ENCODE assay signal across 11 cellular contexts in genomic region chr2:37090019-37090477, GRCh38. TPM values are rescaled to one million over a fixed set of nuclear protein-coding genes. Genes with fewer than 3 reads are reported as not detected.
A peak's percentile ranks its signal among the peaks of the same experiment; 100 is the strongest.
DNase-seq lines count a peak whose midpoint lies in the region; ATAC-seq and TF ChIP-seq lines count a peak whose summit lies in the region.
"Had no signal": no experiment of that assay in that cellular context is flagged by ENCODE, and none has a peak within 500 bp of the region (broad histone marks: within the 10 kb centered on the region; RNA-seq: fewer than 3 reads in every experiment).

No MANE protein-coding gene starts in this region.

- intact Hi-C loops in heart right ventricle (cut with DNase I) = no loop called here

- H3K9me3 ChIP-seq in MG63 = no peaks in the 10 kb centered on the region
- no peaks in the 10 kb centered on the region for H3K9me3 ChIP-seq in heart right ventricle
- H3K9me3 ChIP-seq: Peyer's patch had no signal

- H3K4me3 Mint-ChIP-seq in type B pancreatic cell = no peak overlapping the region

- DNase-seq in GM13976 (ENCODE audit: low spot score) (peak; percentile 55), NAMALWA (ENCODE audit: low spot score) (peak; percentile 73), MG63 (no peak), heart right ventricle (no peak), type B pancreatic cell (ENCODE audit: extremely low spot score, unreplicated experiment) (no peak)
- DNase-seq in stimulated activated CD4-positive, alpha-beta T cell treated with anti-CD3 and anti-CD28 coated beads, Interleukin-2, amount 100 ng/mL, for 48 hours = no peak
- DNase-seq: activated CD4-positive, CD25-positive, alpha-beta regulatory T cell treated with anti-CD3 and anti-CD28 coated beads, Interleukin-2, amount 50 U/mL, for 72 hours; occipital lobe; Peyer's patch had no signal

- H3K4me1 Mint-ChIP-seq in type B pancreatic cell (ENCODE audit: unreplicated experiment) = no peaks in the 10 kb centered on the region

- peaks cover 40% of the 10 kb centered on the region for H3K36me3 ChIP-seq in MG63
- peaks cover 0 to 82% (median 42%) of the 10 kb centered on the region in 9 donors for H3K36me3 ChIP-seq in heart right ventricle

- H3K4me3 ChIP-seq in MG63 = no peak overlapping the region
- no peak overlapping the region for H3K4me3 ChIP-seq in heart right ventricle
- H3K4me3 ChIP-seq: Peyer's patch had no signal

- no peaks in the 10 kb centered on the region for H3K9me3 Mint-ChIP-seq in type B pancreatic cell

- in situ Hi-C loops in GM13976 (cut with MboI; ENCODE audit: low sequenced_read_pairs, unreplicated experiment) = no loop called here

- no peaks in the 10 kb centered on the region for H3K27me3 Mint-ChIP-seq in type B pancreatic cell

- peak; percentile 60 for ATAC-seq in GM19468 (IDR thresholded peaks at IDR 0.05; ENCODE audit: extremely low read depth, unreplicated experiment)
- peak; percentile 76 for ATAC-seq in HG03025 (IDR thresholded peaks at IDR 0.05; ENCODE audit: low FRiP score, unreplicated experiment)
- no peak for ATAC-seq in heart right ventricle

- H3K27ac ChIP-seq in heart right ventricle = no peak overlapping the region

- 88% methylated on average over 4 of the region's 4 CpGs for WGBS in heart right ventricle, 2 donors

- peaks cover 0 to 11% (median 8%) of the 10 kb centered on the region in 9 donors for H3K4me1 ChIP-seq in heart right ventricle

- H3K36me3 Mint-ChIP-seq in type B pancreatic cell = peaks cover 9% of the 10 kb centered on the region

- TF ChIP-seq CTCF in GM13976 (IDR thresholded peaks at IDR 0.05; ENCODE audit: borderline replicate concordance, control extremely low read depth, extremely low read depth, insufficient read depth, missing control alignments) (no peak), heart right ventricle (IDR thresholded peaks at IDR 0.05) (no peak), type B pancreatic cell (conservative IDR thresholded peaks at IDR 0.05) (no peak)

- H3K27ac Mint-ChIP-seq in type B pancreatic cell = no peak overlapping the region

- no peaks in the 10 kb centered on the region for H3K27me3 ChIP-seq in MG63
- H3K27me3 ChIP-seq in heart right ventricle = no peaks in the 10 kb centered on the region
- H3K27me3 ChIP-seq: Peyer's patch had no signal

RNA-seq across cellular contexts. Expression of gene GPATCH11, which starts 5.7 kb away (rescaled TPM):
- 6.3 and 9.0 TPM in 2 replicates for total RNA-seq in MG63 (2014; rRNA removed; shearing (Covaris generic); ENCODE audit: low replicate concordance)
- 1 to 10 TPM; 3.9 to 6.1 (median 5.7) TPM for total RNA-seq in heart right ventricle
- polyA plus RNA-seq in heart right ventricle = 1 to 10 TPM; 2.6 to 4.0 TPM
- 4.8 and 7.8 TPM in 2 replicates for total RNA-seq in type B pancreatic cell (ENCODE audit: low replicate concordance)

RNA-seq across cellular contexts. Expression of gene HEATR5B, which starts 5.9 kb away (rescaled TPM):
- 2.9 and 3.5 TPM in 2 replicates for total RNA-seq in MG63 (2014; rRNA removed; shearing (Covaris generic); ENCODE audit: low replicate concordance)
- total RNA-seq in heart right ventricle = 10 to 100 TPM; 14.7 to 27.4 (median 18.2) TPM
- polyA plus RNA-seq in heart right ventricle = 10 to 100 TPM in 1 of 2 donors, 1 to 10 TPM in 1; 3.7 to 10.6 TPM
- total RNA-seq in type B pancreatic cell (ENCODE audit: low replicate concordance) = 17.0 and 18.9 TPM in 2 replicates

Comparison
In these comparisons a context has a peak if more than half of its experiments do, and no peak if none do; other contexts are left out.
1. DNase-seq: peak in GM13976 (single experiment) and NAMALWA (single experiment); none in stimulated activated CD4-positive, alpha-beta T cell treated with anti-CD3 and anti-CD28 coated beads, Interleukin-2, amount 100 ng/mL, for 48 hours (0 of 2), MG63 (single experiment), heart right ventricle (0 of 2) and type B pancreatic cell (single experiment).
2. ATAC-seq: peak in GM19468 (single experiment) and HG03025 (single experiment); none in heart right ventricle (0 of 8).